In the genomic region with DNA sequence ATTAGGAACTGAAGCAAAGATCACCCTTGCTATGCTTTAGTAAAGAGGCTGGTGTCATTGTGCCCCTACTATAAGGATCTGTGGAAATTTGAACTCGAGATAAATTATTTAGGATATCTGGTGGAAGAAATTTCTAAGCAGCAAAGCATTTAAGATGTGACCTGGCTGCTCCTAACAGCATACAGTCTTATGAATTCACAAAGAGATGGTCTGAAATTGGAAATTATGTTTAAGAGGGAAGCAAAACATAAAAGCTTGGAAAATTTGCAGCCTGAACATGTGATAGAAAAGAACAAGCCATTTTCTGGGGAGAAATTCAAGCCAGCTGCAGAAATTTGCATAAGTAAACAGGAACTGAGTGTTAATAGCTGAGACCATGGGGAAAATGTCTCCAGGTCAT, we compare ENCODE assay signal across 34 cellular contexts.
"Had no signal": no experiment of that assay in that cellular context is flagged by ENCODE, and none has a peak within 500 bp of the region (broad histone marks: within the 10 kb centered on the region; RNA-seq: fewer than 3 reads in every experiment).

No MANE protein-coding gene starts in this region.

- DNase-seq: Kasumi-1, MG63, MM.1S, MV-4-11, NCI-H1048, NCI-H1092, NCI-H1092 treated with DMSO at 0.1 percent for 48 hours, NCI-H1105, NCI-H1105 treated with DMSO at 0.1 percent for 48 hours, NCI-H1417, NCI-H1417 treated with DMSO at 0.1 percent for 48 hours, NCI-H1436, NCI-H1436 treated with DMSO at 0.1 percent for 48 hours, NCI-H146, NCI-H1694, NCI-H1694 treated with DMSO at 0.1 percent for 48 hours, NCI-H187, NCI-H187 treated with DMSO at 0.1 percent for 48 hours, NCI-H1930, NCI-H2029, NCI-H2029 treated with DMSO at 0.1 percent for 48 hours, NCI-H2081, NCI-H2081 treated with DMSO at 0.1 percent for 48 hours, NCI-H2107, NCI-H2171, NCI-H2171 treated with DMSO at 0.1 percent for 48 hours, NCI-H2227 treated with DMSO at 0.1 percent for 48 hours, NCI-H226, NCI-H345, NCI-H446 treated with DMSO at 0.1 percent for 48 hours, NCI-H510A, NCI-H510A treated with DMSO at 0.1 percent for 48 hours, NCI-H524, NCI-H524 treated with DMSO at 0.1 percent for 48 hours had no signal

- H3K36me3 ChIP-seq: MG63 had no signal

- H3K27me3 ChIP-seq: MG63 had no signal

- H3K9me3 ChIP-seq: MG63 had no signal

- H3K4me3 ChIP-seq: MG63 had no signal
